Comparison of ENCODE assay signal across 9 cellular contexts in genomic region chr3:117355566-117355965, GRCh38.
DNase-seq lines count a peak whose midpoint lies in the region; ATAC-seq and TF ChIP-seq lines count a peak whose summit lies in the region.
"Had no signal": no experiment of that assay in that cellular context is flagged by ENCODE, and none has a peak within 500 bp of the region (broad histone marks: within the 10 kb centered on the region; RNA-seq: fewer than 3 reads in every experiment).

No MANE protein-coding gene starts in this region.

- H3K27me3 ChIP-seq in GM06990 (replicated peaks; ENCODE audit: control insufficient read depth, insufficient read depth, low read length) (no peaks in the 10 kb centered on the region), transverse colon (no peaks in the 10 kb centered on the region)

- H3K9me3 ChIP-seq in transverse colon, result no peaks in the 10 kb centered on the region

- no peak for TF ChIP-seq POLR2A in transverse colon (IDR thresholded peaks at IDR 0.05)

- in situ Hi-C loops in transverse colon (cut with MboI; ENCODE audit: low pct_ligation_motif_present in 1 of 4, low pct_unique_long_range_greater_than_20kb in 1 of 4, low sequenced_read_pairs in 3 of 4), result loop anchor here in 2 of 4 donors (25.0 kb wide), 1 partner anchor 343 kb away; no protein-coding TSS in a partner anchor

- no peak for TF ChIP-seq EP300 in transverse colon (IDR thresholded peaks at IDR 0.05; ENCODE audit: low read depth)

- 57% methylated on average over 4 of the region's 4 CpGs; no CpG with 5 or more reads in 1 of the 2 donors for WGBS in transverse colon (ENCODE audit: low coverage in 1 of 2), 2 donors

- H3K36me3 ChIP-seq in GM06990 (ENCODE audit: control insufficient read depth, insufficient read depth, low read length) (no peaks in the 10 kb centered on the region), transverse colon (no peaks in the 10 kb centered on the region)

- no peak overlapping the region for H3K27ac ChIP-seq in transverse colon

- no peak for DNase-seq in GM06990 (ENCODE audit: extremely low read depth, insufficient read length)
- peak; percentile 36 for DNase-seq in NCI-H748 treated with DMSO at 0.1 percent for 48 hours (lab: John Stamatoyannopoulos, UW)
- DNase-seq in foreskin fibroblast, result peak in 1 of 2 donors; percentile 34
- no peak for DNase-seq in transverse colon
- DNase-seq in effector CD8-positive, alpha-beta T cell (lab: John Stamatoyannopoulos, UW), result no peak
- DNase-seq in middle frontal gyrus (ENCODE audit: extremely low spot score, low spot score), result no peak

- ATAC-seq in HG02798 (IDR thresholded peaks at IDR 0.05; ENCODE audit: poor library complexity, unreplicated experiment), result peak; percentile 72
- no peak for ATAC-seq in GM21723 (IDR thresholded peaks at IDR 0.05; ENCODE audit: unreplicated experiment)

- TF ChIP-seq CTCF in GM06990 (IDR thresholded peaks at IDR 0.05; ENCODE audit: insufficient read depth, low read length, poor library complexity, severe bottlenecking), result peak; percentile 37
- peak; percentile 45 for TF ChIP-seq CTCF in foreskin fibroblast (IDR thresholded peaks at IDR 0.05; ENCODE audit: low read depth, low read length)
- peak; percentile 40 to 62 (median 56) for TF ChIP-seq CTCF in transverse colon (IDR thresholded peaks at IDR 0.05)

- H3K4me3 ChIP-seq in GM06990 (replicated peaks; ENCODE audit: low read depth, low read length) (no peak overlapping the region), foreskin fibroblast (ENCODE audit: low read depth in 1 of 2, low read length in 2 of 2) (no peak overlapping the region), transverse colon (no peak overlapping the region)
- H3K4me3 ChIP-seq: lung had no signal

- intact Hi-C loops in transverse colon (cut with DNase I; ENCODE audit: low total_unique reads), result no loop called here

- no peaks in the 10 kb centered on the region for H3K4me1 ChIP-seq in transverse colon
